12 cellular contexts compared by ENCODE assay signal in the genomic region with DNA sequence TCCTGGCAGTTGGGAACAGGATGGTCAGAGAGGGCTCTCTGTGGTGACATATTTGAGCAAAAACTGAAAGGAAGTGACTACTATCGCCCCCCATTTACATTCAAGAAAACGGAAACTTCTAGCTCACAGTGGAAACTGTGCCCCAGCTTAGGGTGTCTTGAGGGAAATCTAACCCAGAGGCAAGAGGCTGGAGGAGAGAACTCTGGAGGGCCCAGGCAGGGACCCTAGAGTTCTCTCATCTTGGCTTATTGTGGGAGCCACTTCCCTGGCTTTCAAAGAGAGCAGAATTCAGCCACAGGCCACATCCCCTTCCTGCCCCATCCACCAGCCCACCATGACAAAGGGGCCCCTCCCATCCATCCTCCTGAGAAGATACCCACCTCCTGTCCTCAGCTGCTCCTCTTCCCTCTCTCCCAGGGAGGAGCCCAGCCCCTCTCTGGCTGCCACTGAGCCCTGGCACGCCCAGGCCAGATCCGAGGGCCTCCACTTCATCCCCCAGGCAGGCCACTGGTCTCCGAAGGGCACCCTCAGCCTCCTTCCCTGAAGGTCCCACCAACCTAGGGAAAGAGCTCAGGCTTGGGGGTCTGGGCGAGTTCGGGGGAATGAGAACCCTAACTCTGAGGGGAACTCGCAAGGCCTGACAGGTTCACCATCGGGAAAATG. TPM values are rescaled to one million over a fixed set of nuclear protein-coding genes. Genes with fewer than 3 reads are reported as not detected.
DNase-seq lines count a peak whose midpoint lies in the region.
"Had no signal": no experiment of that assay in that cellular context is flagged by ENCODE, and none has a peak within 500 bp of the region (broad histone marks: within the 10 kb centered on the region; RNA-seq: fewer than 3 reads in every experiment).

No MANE protein-coding gene starts in this region.

- H3K27ac Mint-ChIP-seq in activated CD4-positive, alpha-beta T cell treated with anti-CD3 and anti-CD28 coated beads, Interleukin-2, amount 10 ng/mL, durations not matched to agents 24 days and 14 days = peak overlapping the region; percentile 93
- peak overlapping the region; percentile 98 for H3K27ac Mint-ChIP-seq in activated naive CD8-positive, alpha-beta T cell treated with anti-CD3 and anti-CD28 coated beads for 36 hours

- H3K9me3 Mint-ChIP-seq in activated CD4-positive, alpha-beta T cell treated with anti-CD3 and anti-CD28 coated beads, Interleukin-2, amount 10 ng/mL, durations not matched to agents 24 days and 14 days = no peaks in the 10 kb centered on the region
- H3K9me3 Mint-ChIP-seq in activated naive CD8-positive, alpha-beta T cell treated with anti-CD3 and anti-CD28 coated beads for 36 hours = peaks cover 2% of the 10 kb centered on the region

- DNase-seq in activated CD4-positive, alpha-beta T cell treated with anti-CD3 and anti-CD28 coated beads, Interleukin-2, amount 10 ng/mL, durations not matched to agents 24 days and 14 days = peak; percentile 73
- DNase-seq in activated CD4-positive, alpha-beta T cell treated with anti-CD3 and anti-CD28 coated beads, Interleukin-2, amount 50 U/mL, for 4 hours = no peak
- peak; percentile 96 for DNase-seq in Jurkat, Clone E6-1 (ENCODE audit: low read depth, low spot score)
- peak; percentile 61 for DNase-seq in activated naive CD8-positive, alpha-beta T cell treated with anti-CD3 and anti-CD28 coated beads for 36 hours
- DNase-seq in posterior vena cava (ENCODE audit: low spot score) (peak; percentile 71), NCI-H748 (lab: John Stamatoyannopoulos, UW; ENCODE audit: unreplicated experiment) (no peak), NCI-H1092 treated with DMSO at 0.1 percent for 48 hours (lab: John Stamatoyannopoulos, UW) (no peak), NCI-H1694 (lab: John Stamatoyannopoulos, UW) (no peak)
- DNase-seq: gastrocnemius medialis had no signal

- H3K4me3 ChIP-seq in Jurkat, Clone E6-1 (ENCODE audit: low read length) = peak overlapping the region; percentile 33
- H3K4me3 ChIP-seq: adrenal gland, gastrocnemius medialis, ovary had no signal

- no peaks in the 10 kb centered on the region for H3K36me3 Mint-ChIP-seq in activated CD4-positive, alpha-beta T cell treated with anti-CD3 and anti-CD28 coated beads, Interleukin-2, amount 10 ng/mL, durations not matched to agents 24 days and 14 days (ENCODE audit: low read depth)
- H3K36me3 Mint-ChIP-seq in activated naive CD8-positive, alpha-beta T cell treated with anti-CD3 and anti-CD28 coated beads for 36 hours = no peaks in the 10 kb centered on the region

- H3K4me3 Mint-ChIP-seq in activated CD4-positive, alpha-beta T cell treated with anti-CD3 and anti-CD28 coated beads, Interleukin-2, amount 10 ng/mL, durations not matched to agents 24 days and 14 days = peak overlapping the region; percentile 66
- H3K4me3 Mint-ChIP-seq in activated naive CD8-positive, alpha-beta T cell treated with anti-CD3 and anti-CD28 coated beads for 36 hours = peak overlapping the region; percentile 54

- intact Hi-C loops in activated CD4-positive, alpha-beta T cell treated with anti-CD3 and anti-CD28 coated beads, Interleukin-2, amount 10 ng/mL, durations not matched to agents 24 days and 14 days (cut with micrococcal nuclease) = loop anchor here (2.0 to 5.0 kb wide), 2 partner anchors 16 to 122 kb away; no protein-coding TSS in a partner anchor
- intact Hi-C loops in posterior vena cava (cut with DNase I) = no loop called here

- peaks cover 7% of the 10 kb centered on the region for H3K27me3 Mint-ChIP-seq in activated CD4-positive, alpha-beta T cell treated with anti-CD3 and anti-CD28 coated beads, Interleukin-2, amount 10 ng/mL, durations not matched to agents 24 days and 14 days
- H3K27me3 Mint-ChIP-seq in activated naive CD8-positive, alpha-beta T cell treated with anti-CD3 and anti-CD28 coated beads for 36 hours = no peaks in the 10 kb centered on the region

- H3K4me1 Mint-ChIP-seq in activated CD4-positive, alpha-beta T cell treated with anti-CD3 and anti-CD28 coated beads, Interleukin-2, amount 10 ng/mL, durations not matched to agents 24 days and 14 days = peaks cover 42% of the 10 kb centered on the region
- peaks cover 70% of the 10 kb centered on the region for H3K4me1 Mint-ChIP-seq in activated naive CD8-positive, alpha-beta T cell treated with anti-CD3 and anti-CD28 coated beads for 36 hours

RNA-seq across cellular contexts. Expression of gene TMPRSS13, which starts 1.6 kb away (rescaled TPM):
- 1.2 and 1.5 TPM in 2 replicates for total RNA-seq in activated CD4-positive, alpha-beta T cell treated with anti-CD3 and anti-CD28 coated beads, Interleukin-2, amount 10 ng/mL, durations not matched to agents 24 days and 14 days
- not detected for polyA plus RNA-seq in Jurkat, Clone E6-1 (2012; ENCODE audit: insufficient read depth, insufficient read length)
- 1 to 10 TPM; 1.9 to 3.4 TPM for total RNA-seq in activated naive CD8-positive, alpha-beta T cell treated with anti-CD3 and anti-CD28 coated beads for 36 hours
- total RNA-seq in posterior vena cava = under 1 TPM; 0.24 to 0.37 TPM
- total RNA-seq: gastrocnemius medialis, RPMI7951 had no signal

RNA-seq across cellular contexts. Expression of gene FXYD6, which starts 54.3 kb away (rescaled TPM):
- not detected in 2 replicates for total RNA-seq in activated CD4-positive, alpha-beta T cell treated with anti-CD3 and anti-CD28 coated beads, Interleukin-2, amount 10 ng/mL, durations not matched to agents 24 days and 14 days
- 3.8 TPM for polyA plus RNA-seq in Jurkat, Clone E6-1 (2012; ENCODE audit: insufficient read depth, insufficient read length)
- under 1 TPM in 1 of 2 experiments, not detected in 1; 0.18 TPM for total RNA-seq in activated naive CD8-positive, alpha-beta T cell treated with anti-CD3 and anti-CD28 coated beads for 36 hours
- total RNA-seq in posterior vena cava = 100 to 1,000 TPM in 1 of 2 donors, 10 to 100 TPM in 1; 62.8 to 107 TPM

RNA-seq across cellular contexts. Expression of gene IL10RA, which starts 55.4 kb away (rescaled TPM):
- 86.6 and 89.9 TPM in 2 replicates for total RNA-seq in activated CD4-positive, alpha-beta T cell treated with anti-CD3 and anti-CD28 coated beads, Interleukin-2, amount 10 ng/mL, durations not matched to agents 24 days and 14 days
- 0.88 TPM for polyA plus RNA-seq in Jurkat, Clone E6-1 (2012; ENCODE audit: insufficient read depth, insufficient read length)
- total RNA-seq in activated naive CD8-positive, alpha-beta T cell treated with anti-CD3 and anti-CD28 coated beads for 36 hours = 10 to 100 TPM; 39.6 to 41.2 TPM
- 10 to 100 TPM; 12.1 to 28.3 TPM for total RNA-seq in posterior vena cava

Comparison
In these comparisons a context has a peak if more than half of its experiments do, and no peak if none do; other contexts are left out.
1. DNase-seq: peak in activated CD4-positive, alpha-beta T cell treated with anti-CD3 and anti-CD28 coated beads, Interleukin-2, amount 10 ng/mL, durations not matched to agents 24 days and 14 days (single experiment), Jurkat, Clone E6-1 (single experiment), activated naive CD8-positive, alpha-beta T cell treated with anti-CD3 and anti-CD28 coated beads for 36 hours (single experiment) and posterior vena cava (single experiment); none in activated CD4-positive, alpha-beta T cell treated with anti-CD3 and anti-CD28 coated beads, Interleukin-2, amount 50 U/mL, for 4 hours (0 of 2), NCI-H748 (single experiment), NCI-H1092 treated with DMSO at 0.1 percent for 48 hours (single experiment) and NCI-H1694 (single experiment).
2. RNA of gene FXYD6, which starts 54.3 kb away (total RNA-seq): 62.8 to 107 TPM in posterior vena cava; 0.18 TPM in activated naive CD8-positive, alpha-beta T cell treated with anti-CD3 and anti-CD28 coated beads for 36 hours and not detected in activated CD4-positive, alpha-beta T cell treated with anti-CD3 and anti-CD28 coated beads, Interleukin-2, amount 10 ng/mL, durations not matched to agents 24 days and 14 days; every median in the first group is over 10 times any median in the second.